8 cellular contexts compared by ENCODE assay signal in the genomic region with DNA sequence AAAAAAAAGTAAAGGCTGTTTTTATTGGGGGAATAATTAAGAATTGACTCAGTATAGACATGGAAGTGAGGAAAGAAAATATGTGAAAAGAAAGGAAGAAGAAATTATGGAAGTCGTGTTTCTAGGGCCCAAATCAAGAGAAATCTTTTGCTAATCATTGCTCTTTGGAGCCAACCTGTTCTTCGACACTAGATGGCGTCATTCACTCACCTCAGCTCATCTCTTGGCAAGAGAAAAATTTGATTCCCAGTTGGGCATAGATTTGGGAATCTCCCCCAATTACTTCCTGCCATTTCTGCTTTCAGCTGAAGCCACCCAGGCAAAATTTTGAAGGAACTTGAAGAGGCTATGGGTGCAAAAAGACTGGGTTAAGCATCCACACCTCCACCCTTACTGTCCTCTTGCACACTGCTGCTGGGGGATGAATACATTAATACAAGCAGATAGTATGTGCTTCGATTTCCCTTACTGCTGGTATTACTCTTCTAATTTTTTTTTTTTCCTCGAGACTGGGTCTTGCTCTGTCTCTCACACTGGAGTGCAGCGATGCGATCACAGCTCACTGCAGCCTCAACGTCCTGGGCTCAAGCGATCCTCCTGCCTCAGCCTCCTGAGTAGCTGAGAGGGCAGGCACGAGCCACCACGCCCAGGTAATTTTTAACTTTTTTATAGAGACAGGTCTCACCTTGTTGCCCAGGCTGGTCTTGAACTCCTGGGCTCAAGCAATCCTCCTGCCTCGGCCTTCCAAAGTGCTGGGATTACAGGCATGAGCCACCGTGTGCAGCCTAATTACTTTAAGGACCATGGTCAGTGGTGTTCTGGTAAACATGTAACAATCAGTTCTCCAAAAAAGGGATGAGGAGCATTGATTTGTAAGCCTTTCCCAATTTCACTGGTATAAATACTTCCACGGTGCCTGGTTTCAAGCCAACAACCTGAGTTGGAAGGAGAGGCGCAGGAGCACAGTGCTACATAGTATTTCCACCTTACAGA. TPM values are rescaled to one million over a fixed set of nuclear protein-coding genes. Genes with fewer than 3 reads are reported as not detected.
A peak's percentile ranks its signal among the peaks of the same experiment; 100 is the strongest.
DNase-seq lines count a peak whose midpoint lies in the region; ATAC-seq and TF ChIP-seq lines count a peak whose summit lies in the region.

No MANE protein-coding gene starts in this region.

- DNase-seq in AG04450 (ENCODE audit: low read depth, low spot score) (peak; percentile 23), GM03348 (ENCODE audit: low spot score) (peak; percentile 74), MV-4-11 (lab: John Stamatoyannopoulos, UW) (peak; percentile 22), WERI-Rb-1 (peak; percentile 27), glutamatergic neuron (no peak), sigmoid colon (no peak), aorta (no peak)

- H3K9me3 Mint-ChIP-seq in glutamatergic neuron (ENCODE audit: unreplicated experiment) = peaks cover 3% of the 10 kb centered on the region

- H3K4me3 Mint-ChIP-seq in glutamatergic neuron (ENCODE audit: unreplicated experiment) = no peak overlapping the region

- H3K27ac ChIP-seq in AG04450 (ENCODE audit: low read depth, low read length) = no peak overlapping the region
- no peak overlapping the region for H3K27ac ChIP-seq in WERI-Rb-1
- H3K27ac ChIP-seq in sigmoid colon = no peak overlapping the region
- no peak overlapping the region for H3K27ac ChIP-seq in aorta (ENCODE audit: low read depth in 1 of 2, low read length in 2 of 2)

- H3K9me3 ChIP-seq in AG04450 (ENCODE audit: control insufficient read depth, insufficient read depth, low read length) = no peaks in the 10 kb centered on the region
- no peaks in the 10 kb centered on the region for H3K9me3 ChIP-seq in WERI-Rb-1 (ENCODE audit: severe bottlenecking)
- no peaks in the 10 kb centered on the region for H3K9me3 ChIP-seq in sigmoid colon
- H3K9me3 ChIP-seq in aorta (ENCODE audit: control insufficient read depth, low read length) = no peaks in the 10 kb centered on the region

- H3K4me1 ChIP-seq in sigmoid colon = no peaks in the 10 kb centered on the region
- H3K4me1 ChIP-seq in aorta (ENCODE audit: control insufficient read depth in 1 of 2, insufficient read depth in 2 of 2, low read length in 2 of 2) = no peaks in the 10 kb centered on the region

- POLR2A ChIA-PET in AG04450 (lab: Yijun Ruan, JAX) = interaction anchor here (0.7 kb wide), 1 partner anchor 302 kb away, joined by 4 read pairs; no protein-coding TSS in a partner anchor

- TF ChIP-seq POLR2A in sigmoid colon (IDR thresholded peaks at IDR 0.05) = no peak

- CTCF ChIA-PET in AG04450 (lab: Charles Lee) = interaction anchor here (0.6 to 2.3 kb wide), 16 partner anchors 9 to 645 kb away, joined by 3 to 19 read pairs (median 4); no protein-coding TSS in a partner anchor

- H3K4me1 Mint-ChIP-seq in glutamatergic neuron (ENCODE audit: low read depth, unreplicated experiment) = no peaks in the 10 kb centered on the region

- H3K27ac Mint-ChIP-seq in glutamatergic neuron (ENCODE audit: unreplicated experiment) = no peak overlapping the region

- no peaks in the 10 kb centered on the region for H3K27me3 ChIP-seq in AG04450 (ENCODE audit: control insufficient read depth, insufficient read depth, low read length)
- H3K27me3 ChIP-seq in WERI-Rb-1 (ENCODE audit: insufficient read depth, low read depth, severe bottlenecking) = no peaks in the 10 kb centered on the region
- no peaks in the 10 kb centered on the region for H3K27me3 ChIP-seq in sigmoid colon
- H3K27me3 ChIP-seq in aorta (ENCODE audit: control insufficient read depth in 1 of 2, insufficient read depth in 2 of 2, low read length in 1 of 2) = no peaks in the 10 kb centered on the region

- intact Hi-C loops in sigmoid colon (cut with DNase I) (no loop called here), aorta (cut with DNase I) (loop anchor here in 1 of 2 donors (5.0 kb wide), 1 partner anchor 122 kb away; no protein-coding TSS in a partner anchor)

- TF ChIP-seq EP300 in sigmoid colon (IDR thresholded peaks at IDR 0.05) = no peak

- H3K27me3 Mint-ChIP-seq in glutamatergic neuron (ENCODE audit: unreplicated experiment) = no peaks in the 10 kb centered on the region

- peaks cover 16% of the 10 kb centered on the region for H3K36me3 ChIP-seq in WERI-Rb-1
- H3K36me3 ChIP-seq in sigmoid colon = peaks cover 12 to 26% (median 21%) of the 10 kb centered on the region in 4 donors
- H3K36me3 ChIP-seq in aorta (ENCODE audit: control insufficient read depth in 1 of 2, insufficient read depth in 2 of 2, low read length in 1 of 2) = peaks cover 0 to 2% of the 10 kb centered on the region in 2 donors

- H3K4me3 ChIP-seq in AG04450 (ENCODE audit: low read depth, low read length) = no peak overlapping the region
- H3K4me3 ChIP-seq in WERI-Rb-1 (ENCODE audit: low read depth, low read length) = no peak overlapping the region
- no peak overlapping the region for H3K4me3 ChIP-seq in sigmoid colon
- no peak overlapping the region for H3K4me3 ChIP-seq in aorta (ENCODE audit: low read length in 2 of 2)

- H3K36me3 Mint-ChIP-seq in glutamatergic neuron (ENCODE audit: unreplicated experiment) = peaks cover 5% of the 10 kb centered on the region

- TF ChIP-seq CTCF in AG04450 (IDR thresholded peaks at IDR 0.05; ENCODE audit: low read depth, low read length) (peak; percentile 81), WERI-Rb-1 (IDR thresholded peaks at IDR 0.05; ENCODE audit: low read depth, low read length) (peak; percentile 72), glutamatergic neuron (IDR thresholded peaks at IDR 0.05; ENCODE audit: partially characterized antibody, unreplicated experiment) (peak; percentile 82), sigmoid colon (IDR thresholded peaks at IDR 0.05) (peak; percentile 11 to 68 (median 48))

- ATAC-seq in aorta (ENCODE audit: low FRiP score) (no peak), GM21737 (IDR thresholded peaks at IDR 0.05; ENCODE audit: unreplicated experiment) (no peak)

- 69 to 76% methylated on average over 15 of the region's 15 CpGs for WGBS in sigmoid colon, 2 donors
- 73 to 75% methylated on average over 15 of the region's 15 CpGs for WGBS in aorta, 2 donors

RNA-seq across cellular contexts. Expression of a gene that starts 13.5 kb away (rescaled TPM):
- polyA plus RNA-seq in AG04450 (2011; rRNA removed) (112 and 153 TPM in 2 replicates), sigmoid colon (10 to 100 TPM; 69.1 to 91.2 (median 76.3) TPM), aorta (10 to 100 TPM; 71.6 to 83.1 TPM)
- polyA minus RNA-seq in AG04450 (2011; rRNA and poly(A)+ RNA removed) = 55.1 and 67.2 TPM in 2 replicates
- total RNA-seq in glutamatergic neuron (ENCODE audit: unreplicated experiment) (95.0 TPM), sigmoid colon (100 to 1,000 TPM in 1 of 4 donors, 10 to 100 TPM in 3; 62.9 to 160 (median 90.3) TPM), aorta (10 to 100 TPM; 58.8 to 69.6 TPM)

Comparison
In these comparisons a context has a peak if more than half of its experiments do, and no peak if none do; other contexts are left out.
1. DNase-seq: peak in AG04450 (single experiment), GM03348 (single experiment), MV-4-11 (single experiment) and WERI-Rb-1 (single experiment); none in glutamatergic neuron (single experiment), sigmoid colon (single experiment) and aorta (0 of 2).
2. Peak in every context shown above with its lines, with median percentiles within 50 percentile points of each other: CTCF ChIP-seq.